ENCODE assay signal across 8 cellular contexts in the genomic region with DNA sequence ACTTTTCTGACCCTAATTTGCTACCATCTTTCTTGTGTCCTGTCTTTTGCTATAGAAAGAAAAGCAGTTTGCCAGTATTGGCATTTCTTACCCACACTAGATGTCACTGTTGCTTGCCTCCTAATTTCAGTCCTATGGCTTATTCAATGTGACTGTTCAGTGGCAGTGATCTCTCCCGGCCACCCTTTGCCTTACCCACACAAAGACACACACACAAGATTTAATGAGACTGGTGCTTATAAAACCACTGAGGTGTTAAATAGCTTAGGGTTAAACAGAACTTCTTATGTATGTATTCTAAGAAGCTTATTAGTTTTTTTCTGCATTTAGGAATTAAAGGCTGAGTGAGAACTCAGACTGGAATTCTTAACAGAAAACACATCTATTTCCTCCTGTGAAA.
DNase-seq lines count a peak whose midpoint lies in the region; ATAC-seq, FAIRE-seq and TF ChIP-seq lines count a peak whose summit lies in the region.

No MANE protein-coding gene starts in this region.

- H3K27me3 Mint-ChIP-seq in mesothelial cell of epicardium (ENCODE audit: low read depth) = no peaks in the 10 kb centered on the region

- ATAC-seq in HG03108 (IDR thresholded peaks at IDR 0.05; ENCODE audit: unreplicated experiment) (peak; percentile 54), HepG2 (peak; percentile 82), HG03520 (IDR thresholded peaks at IDR 0.05; ENCODE audit: unreplicated experiment) (no peak)

- no peaks in the 10 kb centered on the region; a peak in 1 of 5 replicates for H3K27me3 ChIP-seq in HepG2 (ENCODE audit: control insufficient read depth in 1 of 2, insufficient read depth in 2 of 2, low read length in 2 of 2)
- H3K27me3 ChIP-seq in esophagus muscularis mucosa = no peaks in the 10 kb centered on the region

- H3K36me3 Mint-ChIP-seq in mesothelial cell of epicardium = no peaks in the 10 kb centered on the region

- no peak overlapping the region for H2AFZ ChIP-seq in HepG2 (ENCODE audit: low read length)

- H3K36me3 ChIP-seq in HepG2 (replicated peaks in 1 of 2; ENCODE audit: control insufficient read depth in 1 of 2, insufficient read depth in 2 of 2, low read length in 2 of 2) = no peaks in the 10 kb centered on the region
- no peaks in the 10 kb centered on the region for H3K36me3 ChIP-seq in esophagus muscularis mucosa

- 0% methylated on average over 1 of the region's 1 CpG for WGBS in HepG2 (ENCODE audit: low lambda C conversion rate)
- 24% methylated on average over 1 of the region's 1 CpG for WGBS in esophagus muscularis mucosa

- TF ChIP-seq CTCF in astrocyte of the spinal cord (IDR thresholded peaks at IDR 0.05; ENCODE audit: low read depth, low read length) = peak; percentile 64
- peak; percentile 60 for TF ChIP-seq CTCF in HepG2 (CRISPR knock-in tag; IDR thresholded peaks at IDR 0.05)
- TF ChIP-seq CTCF in mesothelial cell of epicardium (IDR thresholded peaks at IDR 0.05; ENCODE audit: unreplicated experiment) = no peak
- peak in 1 of 3 experiments; percentile 20 for TF ChIP-seq CTCF in esophagus muscularis mucosa (IDR thresholded peaks at IDR 0.05)

- no peaks in the 10 kb centered on the region for H4K20me1 ChIP-seq in HepG2 (ENCODE audit: insufficient read depth, low read length)

- CTCF ChIA-PET in HepG2 (lab: Yijun Ruan, JAX; ENCODE audit: low intra/inter-chr PET ratio, low total read pairs) = no interaction called here

- H3K4me1 Mint-ChIP-seq in mesothelial cell of epicardium = peaks cover 16% of the 10 kb centered on the region

- H3K4me3 ChIP-seq in astrocyte of the spinal cord (ENCODE audit: low read depth, low read length) = no peak overlapping the region
- no peak overlapping the region for H3K4me3 ChIP-seq in HepG2 (replicated peaks in 1 of 3; ENCODE audit: insufficient read depth in 1 of 3, low read depth in 2 of 3, low read length in 3 of 3)
- H3K4me3 ChIP-seq in esophagus muscularis mucosa = no peak overlapping the region

- no peak overlapping the region for H3K27ac Mint-ChIP-seq in mesothelial cell of epicardium

- H3K9ac ChIP-seq in HepG2 (ENCODE audit: insufficient read depth, low read depth, low read length) = no peak overlapping the region

- TF ChIP-seq EP300 in HepG2 (IDR thresholded peaks at IDR 0.05; ENCODE audit: low read depth in 2 of 2, low read length in 2 of 2) (no peak), HepG2 (CRISPR knock-in tag; IDR thresholded peaks at IDR 0.05; ENCODE audit: borderline replicate concordance) (no peak), esophagus muscularis mucosa (IDR thresholded peaks at IDR 0.05) (no peak)

- no peaks in the 10 kb centered on the region for H3K9me3 Mint-ChIP-seq in mesothelial cell of epicardium

- H3K9me3 ChIP-seq in HepG2 (ENCODE audit: low read length) (no peaks in the 10 kb centered on the region), esophagus muscularis mucosa (no peaks in the 10 kb centered on the region)

- H3K4me3 Mint-ChIP-seq in mesothelial cell of epicardium = no peak overlapping the region

- peak; percentile 23 for FAIRE-seq in HepG2 (lab: Jason Lieb, UNC)

- peak; percentile 42 for DNase-seq in GM03348 (ENCODE audit: low spot score)
- peak; percentile 6 for DNase-seq in NCI-H2196 treated with DMSO at 0.1 percent for 48 hours (lab: John Stamatoyannopoulos, UW; ENCODE audit: unreplicated experiment)
- DNase-seq in astrocyte of the spinal cord (ENCODE audit: low read depth, low spot score) = peak; percentile 38
- peak; percentile 10 for DNase-seq in HepG2 (ENCODE audit: low spot score)
- no peak for DNase-seq in mesothelial cell of epicardium (ENCODE audit: low spot score in 2 of 2, unreplicated experiment in 2 of 2)
- DNase-seq in esophagus muscularis mucosa (ENCODE audit: extremely low spot score) = no peak

- intact Hi-C loops in HepG2 (cut with micrococcal nuclease; ENCODE audit: unreplicated experiment) (no loop called here), esophagus muscularis mucosa (cut with DNase I) (no loop called here)

- H3K4me2 ChIP-seq in HepG2 (ENCODE audit: low read depth, low read length) = no peak overlapping the region

- POLR2A ChIA-PET in HepG2 (lab: Yijun Ruan, JAX) = no interaction called here

- H3K79me2 ChIP-seq in HepG2 (ENCODE audit: insufficient read depth, low read length) = no peaks in the 10 kb centered on the region

- TF ChIP-seq RAD21 in HepG2 (CRISPR knock-in tag; IDR thresholded peaks at IDR 0.05) = no peak

- H3K27ac ChIP-seq in HepG2 (ENCODE audit: extremely low read length, insufficient read depth, low read length) = no peak overlapping the region
- no peak overlapping the region for H3K27ac ChIP-seq in esophagus muscularis mucosa (replicated peaks in 1 of 4)

- no TSS peak for BruUV-seq in HepG2 (replicated peaks; lab: Mats Ljungman, UMichigan)

- H3K4me1 ChIP-seq in HepG2 (ENCODE audit: insufficient read depth, low read length) (no peaks in the 10 kb centered on the region), esophagus muscularis mucosa (no peaks in the 10 kb centered on the region)

- in situ Hi-C loops in astrocyte of the spinal cord (cut with HindIII; ENCODE audit: low sequenced_read_pairs) = no loop called here
- in situ Hi-C loops in HepG2 (cut with HindIII; ENCODE audit: extremely low pct_ligation_motif_present, low pct_unique_long_range_greater_than_20kb) = no loop called here

- no peak for TF ChIP-seq POLR2A in HepG2 (IDR thresholded peaks at IDR 0.05; ENCODE audit: insufficient read depth in 1 of 2, low read depth in 2 of 2, low read length in 2 of 2)
- TF ChIP-seq POLR2A in esophagus muscularis mucosa (IDR thresholded peaks at IDR 0.05; ENCODE audit: low read depth) = no peak

TF ChIP-seq in HepG2, 621 proteins besides CTCF, POLR2A, EP300 and RAD21:
- TF ChIP-seq SMC3 (IDR thresholded peaks at IDR 0.05; ENCODE audit: low read length) = peak; percentile 43; the same call in 1 of the 2 replicates
- TF ChIP-seq SETDB1 (CRISPR knock-in tag; IDR thresholded peaks at IDR 0.05; ENCODE audit: borderline replicate concordance) = no peak
- TF ChIP-seq STAG1 (CRISPR knock-in tag; IDR thresholded peaks at IDR 0.05) = peak; percentile 65

Comparison
In these comparisons a context has a peak if more than half of its experiments do, and no peak if none do; other contexts are left out.
1. DNase-seq: peak in GM03348 (single experiment), NCI-H2196 treated with DMSO at 0.1 percent for 48 hours (single experiment), astrocyte of the spinal cord (single experiment) and HepG2 (single experiment); none in mesothelial cell of epicardium (0 of 2) and esophagus muscularis mucosa (single experiment).